In genomic region chr9:93133641-93134017, GRCh38 we compare ENCODE assay signal across 8 cellular contexts. TPM values are rescaled to one million over a fixed set of nuclear protein-coding genes. Genes with fewer than 3 reads are reported as not detected.
DNase-seq lines count a peak whose midpoint lies in the region; ATAC-seq, FAIRE-seq and TF ChIP-seq lines count a peak whose summit lies in the region.

No MANE protein-coding gene starts in this region.

- H3K4me1 Mint-ChIP-seq in activated T-cell treated with anti-CD3 and anti-CD28 coated beads, Interleukin-2, amount 50 U/mL, for 72 hours (ENCODE audit: low read depth) = peaks cover 86% of the 10 kb centered on the region
- H3K4me1 Mint-ChIP-seq in naive B cell = peaks cover 30 to 53% (median 43%) of the 10 kb centered on the region in 3 donors

- H2AFZ ChIP-seq in fibroblast of lung (ENCODE audit: low read length) = peak overlapping the region; percentile 74

- peaks cover 2% of the 10 kb centered on the region for H3K79me2 ChIP-seq in fibroblast of lung (ENCODE audit: control insufficient read depth, insufficient read depth, low read length)

- H3K4me3 Mint-ChIP-seq in activated T-cell treated with anti-CD3 and anti-CD28 coated beads, Interleukin-2, amount 50 U/mL, for 72 hours = peak overlapping the region; percentile 94 to 96
- H3K4me3 Mint-ChIP-seq in naive B cell = peak overlapping the region; percentile 80 to 92 (median 88)

- peak; percentile 54 to 68 for DNase-seq in A549 (ENCODE audit: low read depth in 1 of 2, low spot score in 1 of 2)
- peak; percentile 69 for DNase-seq in NOMO-1 treated with DMSO at 0.1 percent for 48 hours (lab: John Stamatoyannopoulos, UW; ENCODE audit: unreplicated experiment)
- peak; percentile 83 for DNase-seq in activated T-cell treated with anti-CD3 and anti-CD28 coated beads, Interleukin-2, amount 50 U/mL, for 72 hours
- peak; percentile 83 to 89 for DNase-seq in fibroblast of lung (ENCODE audit: low read depth in 2 of 2)
- peak; percentile 55 for DNase-seq in naive B cell

- peak; percentile 56 to 60 for ATAC-seq in A549
- ATAC-seq in GM18508 (IDR thresholded peaks at IDR 0.05; ENCODE audit: insufficient read depth, unreplicated experiment) = peak; percentile 32
- ATAC-seq in HG02981 (IDR thresholded peaks at IDR 0.05; ENCODE audit: unreplicated experiment) = peak; percentile 49
- ATAC-seq in activated T-cell treated with anti-CD3 and anti-CD28 coated beads, Interleukin-2, amount 50 U/mL, for 72 hours (replicated peaks in 1 of 2) = peak; percentile 52 to 57
- peak; percentile 30 to 49 for ATAC-seq in naive B cell (ENCODE audit: low read depth in 2 of 2)

- TF ChIP-seq CTCF in A549 (IDR thresholded peaks at IDR 0.05) (no peak), fibroblast of lung (conservative IDR thresholded peaks at IDR 0.05 in 1 of 2, IDR thresholded peaks at IDR 0.05 in 1 of 2; ENCODE audit: low read depth in 1 of 2, low read length in 2 of 2) (no peak)

- H3K36me3 Mint-ChIP-seq in activated T-cell treated with anti-CD3 and anti-CD28 coated beads, Interleukin-2, amount 50 U/mL, for 72 hours (ENCODE audit: insufficient read depth in 2 of 2) = peaks cover 4% of the 10 kb centered on the region in 2 donors
- no peaks in the 10 kb centered on the region for H3K36me3 Mint-ChIP-seq in naive B cell

- H3K4me1 ChIP-seq in A549 (peaks cover 46% of the 10 kb centered on the region), fibroblast of lung (ENCODE audit: control insufficient read depth, extremely low read depth, insufficient read depth, low read length) (peaks cover 17% of the 10 kb centered on the region)

- H3K27ac Mint-ChIP-seq in activated T-cell treated with anti-CD3 and anti-CD28 coated beads, Interleukin-2, amount 50 U/mL, for 72 hours = peak overlapping the region; percentile 84
- peak overlapping the region; percentile 63 to 100 (median 94) for H3K27ac Mint-ChIP-seq in naive B cell

- H3K27me3 ChIP-seq in fibroblast of lung (ENCODE audit: control insufficient read depth, insufficient read depth, low read length) = no peaks in the 10 kb centered on the region

- no peaks in the 10 kb centered on the region for H3K27me3 Mint-ChIP-seq in activated T-cell treated with anti-CD3 and anti-CD28 coated beads, Interleukin-2, amount 50 U/mL, for 72 hours (ENCODE audit: low read depth)
- peaks cover 0 to 16% (median 0%) of the 10 kb centered on the region in 3 donors for H3K27me3 Mint-ChIP-seq in naive B cell

- no peak for TF ChIP-seq POLR2A in A549 (IDR thresholded peaks at IDR 0.05; ENCODE audit: low read length)

- H3K36me3 ChIP-seq in fibroblast of lung (ENCODE audit: control insufficient read depth, insufficient read depth, low read length) = no peaks in the 10 kb centered on the region

- no peaks in the 10 kb centered on the region for H4K20me1 ChIP-seq in fibroblast of lung (ENCODE audit: control insufficient read depth, extremely low read depth, insufficient read depth, low read length)

- no peak for TF ChIP-seq RAD21 in A549 (conservative IDR thresholded peaks at IDR 0.05 in 1 of 2, IDR thresholded peaks at IDR 0.05 in 1 of 2)

- H3K9ac ChIP-seq in fibroblast of lung (ENCODE audit: insufficient read depth, low read length) = peak overlapping the region; percentile 92

- CTCF ChIA-PET in A549 (lab: Yijun Ruan, JAX) = interaction anchor here (1.1 to 5.4 kb wide), 7 partner anchors 12 to 169 kb away, joined by 3 to 42 read pairs (median 3); no protein-coding TSS in a partner anchor

- no peak for FAIRE-seq in A549 (lab: Jason Lieb, UNC)

- H3K4me3 ChIP-seq in A549 (peak overlapping the region; percentile 89), fibroblast of lung (replicated peaks in 1 of 4; ENCODE audit: control extremely low read depth in 1 of 4, insufficient read depth in 1 of 4, low read depth in 3 of 4, low read length in 4 of 4) (peak overlapping the region; percentile 57 to 83 (median 77))

- no peak for TF ChIP-seq EP300 in A549 (IDR thresholded peaks at IDR 0.05)

- H3K27ac ChIP-seq in A549 (peak overlapping the region; percentile 91 to 96), fibroblast of lung (ENCODE audit: insufficient read depth, low read length) (peak overlapping the region; percentile 88), temporal lobe (ENCODE audit: low read depth, low read length) (peak overlapping the region; percentile 73)

- peaks cover 0 to 3% of the 10 kb centered on the region in 2 donors for H3K9me3 Mint-ChIP-seq in activated T-cell treated with anti-CD3 and anti-CD28 coated beads, Interleukin-2, amount 50 U/mL, for 72 hours
- H3K9me3 Mint-ChIP-seq in naive B cell = peaks cover 0 to 4% (median 3%) of the 10 kb centered on the region in 7 donors

- WGBS in A549 (ENCODE audit: missing lambda C conversion rate) = 0% methylated on average over 9 of the region's 37 CpGs

- H3K9me3 ChIP-seq in A549 (no peaks in the 10 kb centered on the region), fibroblast of lung (ENCODE audit: control insufficient read depth, insufficient read depth, low read depth, low read length) (no peaks in the 10 kb centered on the region)

- POLR2A ChIA-PET in A549 (lab: Yijun Ruan, JAX) = interaction anchor here (0.6 to 1.9 kb wide), 9 partner anchors 10 to 433 kb away, joined by 3 to 35 read pairs (median 4); no protein-coding TSS in a partner anchor

- H3K4me2 ChIP-seq in A549 (peak overlapping the region; percentile 99), fibroblast of lung (ENCODE audit: extremely low read depth, insufficient read depth, low read length) (peak overlapping the region; percentile 76)

TF ChIP-seq in A549, 52 proteins besides CTCF, POLR2A, EP300 and RAD21 (continues in another document):
- TF ChIP-seq RARB (CRISPR knock-in tag; IDR thresholded peaks at IDR 0.05) = no peak
- 0 out of 2 replicates have a peak, but pooled peaks have one; percentile 42 for TF ChIP-seq MAX (IDR thresholded peaks at IDR 0.05)
- TF ChIP-seq CBX2 (IDR thresholded peaks at IDR 0.05; ENCODE audit: borderline replicate concordance, low read depth) = no peak

RNA-seq across cellular contexts. Expression of gene NINJ1, which starts 0.4 kb away (rescaled TPM):
- polyA plus RNA-seq in A549 (2011; rRNA removed) = 27.0 and 37.9 TPM in 2 replicates
- polyA plus RNA-seq in A549 (2012; cell fraction: cytosol; rRNA removed) = 54.7 and 84.0 TPM in 2 replicates
- 42.3 and 55.7 TPM in 2 replicates for polyA plus RNA-seq in A549 (2012; cell fraction: nucleus; rRNA removed)
- 60.4 to 69.6 TPM (median 62.0 TPM) in 3 replicates for polyA plus RNA-seq in A549 (2017; fragmentation: RNase III; extraction: RNeasy Plus Mini Kit Qiagen cat#74134 plus additional on column Dnase treatment)
- 16.0 and 23.0 TPM in 2 replicates for polyA minus RNA-seq in A549 (2011; rRNA and poly(A)+ RNA removed)
- total RNA-seq in activated T-cell treated with anti-CD3 and anti-CD28 coated beads, Interleukin-2, amount 50 U/mL, for 72 hours = 100 to 1,000 TPM; 121 to 124 TPM
- total RNA-seq in fibroblast of lung = 56.2 and 59.9 TPM in 2 replicates
- 7.2 and 19.5 TPM in 2 replicates for polyA plus RNA-seq in fibroblast of lung
- polyA plus RNA-seq in fibroblast of lung (2012) = 20.6 and 58.0 TPM in 2 replicates
- 32.1 and 73.7 TPM in 2 replicates for polyA minus RNA-seq in fibroblast of lung (ENCODE audit: low replicate concordance)
- polyA plus RNA-seq in naive B cell (ENCODE audit: low read depth in 6 of 6) = 10 to 100 TPM in 1 of 6 donors, 1 to 10 TPM in 5; 4.3 to 14.2 (median 7.1) TPM
- total RNA-seq in temporal lobe = 6.9 TPM

RNA-seq across cellular contexts. Expression of gene CARD19, which starts 37.6 kb away (rescaled TPM):
- polyA plus RNA-seq in A549 (2011; rRNA removed) (27.6 and 36.0 TPM in 2 replicates), A549 (2017; fragmentation: RNase III; extraction: RNeasy Plus Mini Kit Qiagen cat#74134 plus additional on column Dnase treatment) (30.3 to 34.5 TPM (median 33.2 TPM) in 3 replicates), fibroblast of lung (30.2 and 40.0 TPM in 2 replicates), naive B cell (ENCODE audit: low read depth in 6 of 6) (10 to 100 TPM; 18.4 to 37.3 (median 27.4) TPM)
- 108 and 125 TPM in 2 replicates for polyA plus RNA-seq in A549 (2012; cell fraction: cytosol; rRNA removed)
- polyA plus RNA-seq in A549 (2012; cell fraction: nucleus; rRNA removed) = 124 and 150 TPM in 2 replicates
- polyA minus RNA-seq in A549 (2011; rRNA and poly(A)+ RNA removed) = 20.2 and 23.0 TPM in 2 replicates
- total RNA-seq in activated T-cell treated with anti-CD3 and anti-CD28 coated beads, Interleukin-2, amount 50 U/mL, for 72 hours = 10 to 100 TPM; 65.7 to 70.0 TPM
- total RNA-seq in fibroblast of lung (72.7 and 91.0 TPM in 2 replicates), temporal lobe (14.5 TPM)
- 48.2 and 72.7 TPM in 2 replicates for polyA plus RNA-seq in fibroblast of lung (2012)
- 47.2 and 92.9 TPM in 2 replicates for polyA minus RNA-seq in fibroblast of lung (ENCODE audit: low replicate concordance)

RNA-seq across cellular contexts. Expression of gene WNK2, which starts 50.3 kb away (rescaled TPM):
- polyA plus RNA-seq in A549 (2011; rRNA removed) (2.1 and 2.6 TPM in 2 replicates), A549 (2017; fragmentation: RNase III; extraction: RNeasy Plus Mini Kit Qiagen cat#74134 plus additional on column Dnase treatment) (6.7 to 7.1 TPM (median 7.1 TPM) in 3 replicates), fibroblast of lung (not detected in 2 replicates), naive B cell (ENCODE audit: low read depth in 6 of 6) (not detected)
- 6.6 and 7.5 TPM in 2 replicates for polyA plus RNA-seq in A549 (2012; cell fraction: cytosol; rRNA removed)
- polyA plus RNA-seq in A549 (2012; cell fraction: nucleus; rRNA removed) = 24.3 and 32.3 TPM in 2 replicates
- 3.1 and 3.5 TPM in 2 replicates for polyA minus RNA-seq in A549 (2011; rRNA and poly(A)+ RNA removed)
- 1 to 10 TPM in 1 of 2 donors, under 1 TPM in 1; 0.70 to 1.1 TPM for total RNA-seq in activated T-cell treated with anti-CD3 and anti-CD28 coated beads, Interleukin-2, amount 50 U/mL, for 72 hours
- total RNA-seq in fibroblast of lung (under 0.01 TPM in 1 of 2 replicates, not detected in the other), temporal lobe (30.7 TPM)
- not detected in 2 replicates for polyA plus RNA-seq in fibroblast of lung (2012)
- not detected in 2 replicates for polyA minus RNA-seq in fibroblast of lung (ENCODE audit: low replicate concordance)

Comparison
In these comparisons a context has a peak if more than half of its experiments do, and no peak if none do; other contexts are left out.
1. Peak in every context shown above with its lines: DNase-seq, ATAC-seq, H3K4me3 ChIP-seq and H3K27ac ChIP-seq.
2. RNA of gene WNK2, which starts 50.3 kb away (total RNA-seq): 30.7 TPM in temporal lobe (single experiment); 0.70 to 1.1 TPM in activated T-cell treated with anti-CD3 and anti-CD28 coated beads, Interleukin-2, amount 50 U/mL, for 72 hours and under 0.01 TPM in fibroblast of lung; every median in the first group is over 10 times any median in the second.